Comparison of ENCODE assay signal across 29 cellular contexts in genomic region chr1:75916834-75917233, GRCh38. TPM values are rescaled to one million over a fixed set of nuclear protein-coding genes. Genes with fewer than 3 reads are reported as not detected.
"Had no signal": no experiment of that assay in that cellular context is flagged by ENCODE, and none has a peak within 500 bp of the region (broad histone marks: within the 10 kb centered on the region; RNA-seq: fewer than 3 reads in every experiment).

No MANE protein-coding gene starts in this region.

- DNase-seq: activated effector memory CD4-positive, alpha-beta T cell treated with anti-CD3 and anti-CD28 coated beads, Interleukin-2, amount 50 U/mL, for 16 hours; activated effector memory CD4-positive, alpha-beta T cell treated with Interleukin-2 at 50 U/mL for 16 hours; activated gamma-delta T cell; activated gamma-delta T cell treated with Interleukin-2 at 50 U/mL for 16 hours; activated naive CD4-positive, alpha-beta T cell; activated naive CD4-positive, alpha-beta T cell treated with anti-CD3 and anti-CD28 coated beads for 36 hours; activated naive CD4-positive, alpha-beta T cell treated with anti-CD3 and anti-CD28 coated beads, Interleukin-2, amount 10 ng/mL, durations not matched to agents 7 days and 5 days; activated naive CD4-positive, alpha-beta T cell treated with anti-CD3 and anti-CD28 coated beads, Interleukin-2, amount 50 U/mL, for 16 hours; activated naive CD4-positive, alpha-beta T cell treated with Interleukin-2 at 50 U/mL for 16 hours; activated naive CD8-positive, alpha-beta T cell treated with anti-CD3 and anti-CD28 coated beads for 36 hours; activated naive CD8-positive, alpha-beta T cell treated with anti-CD3 and anti-CD28 coated beads, Interleukin-2, amount 10 ng/mL, durations not matched to agents 7 days and 5 days; activated naive CD8-positive, alpha-beta T cell treated with anti-CD3 and anti-CD28 coated beads, Interleukin-2, amount 50 U/mL, for 24 hours; activated T-cell treated with anti-CD3 and anti-CD28 coated beads, Interleukin-2, amount 50 U/mL, for 4 hours; activated T-cell treated with anti-CD3 and anti-CD28 coated beads, Interleukin-2, amount 50 U/mL, for 48 hours; activated T-cell treated with anti-CD3 and anti-CD28 coated beads, Interleukin-2, amount 50 U/mL, for 72 hours; adrenal gland; amniotic stem cell; amygdala; anterior cingulate cortex; aorta; body of pancreas; brain microvascular endothelial cell; caudate nucleus; central memory CD4-positive, alpha-beta T cell; cerebellar nuclear complex had no signal

- H3K4me3 ChIP-seq: adrenal gland, ascending aorta, body of pancreas, breast epithelium, cardiac muscle cell had no signal

RNA-seq across cellular contexts. Expression of gene ASB17, which starts 15.4 kb away (rescaled TPM):
- polyA plus RNA-seq: adipose tissue, adrenal gland, aorta, cardiac muscle cell had no signal
